ENCODE assay signal across 7 cellular contexts in the genomic region with DNA sequence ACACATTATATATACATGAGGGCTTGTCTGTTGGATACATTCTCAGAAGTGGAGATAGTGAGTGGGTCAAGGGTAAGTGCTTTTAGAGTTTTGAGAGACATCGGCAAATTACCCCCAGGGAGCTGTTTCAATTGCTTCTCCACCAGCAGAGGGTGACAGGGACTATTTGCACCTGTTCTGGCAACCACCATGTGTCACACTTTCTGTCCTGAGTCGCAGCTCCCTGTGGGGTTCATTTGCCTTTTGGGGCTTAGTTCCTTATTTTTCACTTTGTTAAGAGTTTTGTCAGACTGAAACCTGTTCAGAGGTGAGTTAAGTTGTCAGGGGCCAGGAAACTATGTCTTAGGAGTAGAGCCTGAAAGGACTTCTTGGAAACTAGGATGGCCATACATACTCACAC. TPM values are rescaled to one million over a fixed set of nuclear protein-coding genes. Genes with fewer than 3 reads are reported as not detected.
A peak's percentile ranks its signal among the peaks of the same experiment; 100 is the strongest.
DNase-seq lines count a peak whose midpoint lies in the region; ATAC-seq and TF ChIP-seq lines count a peak whose summit lies in the region.

No MANE protein-coding gene starts in this region.

- TF ChIP-seq CTCF in endodermal cell (conservative IDR thresholded peaks at IDR 0.05) = peak; percentile 59

- DNase-seq in endodermal cell (no peak), DMS153 (lab: John Stamatoyannopoulos, UW) (no peak), sciatic nerve (ENCODE audit: low spot score) (no peak), NCI-H526 treated with DMSO at 0.1 percent for 48 hours (lab: John Stamatoyannopoulos, UW) (no peak)

- H3K4me1 ChIP-seq in endodermal cell (ENCODE audit: control insufficient read depth, insufficient read depth, low read length) = no peaks in the 10 kb centered on the region

- no peak overlapping the region for H3K4me3 ChIP-seq in endodermal cell (ENCODE audit: low read length)

- ATAC-seq in GM18519 (IDR thresholded peaks at IDR 0.05; ENCODE audit: low FRiP score, unreplicated experiment) = peak; percentile 98
- ATAC-seq in GM21367 (IDR thresholded peaks at IDR 0.05; ENCODE audit: unreplicated experiment) = peak; percentile 97
- ATAC-seq in HG03108 (IDR thresholded peaks at IDR 0.05; ENCODE audit: unreplicated experiment) = peak; percentile 98
- no peak for ATAC-seq in sciatic nerve

- WGBS in endodermal cell (ENCODE audit: insufficient coverage in 1 of 2, insufficient read length in 1 of 2), 2 experiments = 91 to 100% methylated on average over 1 to 2 of the region's 2 CpGs

- H3K27ac Mint-ChIP-seq in endodermal cell = no peak overlapping the region

- H3K9me3 ChIP-seq in endodermal cell (ENCODE audit: control insufficient read depth, low read length) = no peaks in the 10 kb centered on the region

- H3K27me3 ChIP-seq in endodermal cell (ENCODE audit: control insufficient read depth, insufficient read depth, low read length, poor library complexity, severe bottlenecking) = no peaks in the 10 kb centered on the region

- no peak overlapping the region for H3K27ac ChIP-seq in endodermal cell (ENCODE audit: low read depth, low read length)

- no peaks in the 10 kb centered on the region for H3K36me3 ChIP-seq in endodermal cell (ENCODE audit: control insufficient read depth, insufficient read depth, low read length)

- H3K4me1 Mint-ChIP-seq in endodermal cell = peaks cover 22% of the 10 kb centered on the region

- H3K9me3 Mint-ChIP-seq in endodermal cell = no peaks in the 10 kb centered on the region

- no peaks in the 10 kb centered on the region for H3K36me3 Mint-ChIP-seq in endodermal cell (ENCODE audit: low read depth)

- H3K9ac ChIP-seq in endodermal cell (ENCODE audit: extremely low read depth, low read length, poor library complexity, severe bottlenecking) = no peak overlapping the region

- intact Hi-C loops in sciatic nerve (cut with DNase I) = no loop called here

- no peak overlapping the region for H3K4me3 Mint-ChIP-seq in endodermal cell

- H3K27me3 Mint-ChIP-seq in endodermal cell (ENCODE audit: insufficient read depth) = no peaks in the 10 kb centered on the region

RNA-seq across cellular contexts. Expression of a gene that starts 20.1 kb away (rescaled TPM):
- total RNA-seq in endodermal cell (10 to 100 TPM; 15.4 to 33.3 TPM), sciatic nerve (24.9 TPM)
- polyA plus RNA-seq in endodermal cell (2013, experiment 1 of 2) = 10.9 TPM
- 8.0 TPM for polyA plus RNA-seq in endodermal cell (2013, experiment 2 of 2)
